1 cellular context compared by ENCODE assay signal in the genomic region with DNA sequence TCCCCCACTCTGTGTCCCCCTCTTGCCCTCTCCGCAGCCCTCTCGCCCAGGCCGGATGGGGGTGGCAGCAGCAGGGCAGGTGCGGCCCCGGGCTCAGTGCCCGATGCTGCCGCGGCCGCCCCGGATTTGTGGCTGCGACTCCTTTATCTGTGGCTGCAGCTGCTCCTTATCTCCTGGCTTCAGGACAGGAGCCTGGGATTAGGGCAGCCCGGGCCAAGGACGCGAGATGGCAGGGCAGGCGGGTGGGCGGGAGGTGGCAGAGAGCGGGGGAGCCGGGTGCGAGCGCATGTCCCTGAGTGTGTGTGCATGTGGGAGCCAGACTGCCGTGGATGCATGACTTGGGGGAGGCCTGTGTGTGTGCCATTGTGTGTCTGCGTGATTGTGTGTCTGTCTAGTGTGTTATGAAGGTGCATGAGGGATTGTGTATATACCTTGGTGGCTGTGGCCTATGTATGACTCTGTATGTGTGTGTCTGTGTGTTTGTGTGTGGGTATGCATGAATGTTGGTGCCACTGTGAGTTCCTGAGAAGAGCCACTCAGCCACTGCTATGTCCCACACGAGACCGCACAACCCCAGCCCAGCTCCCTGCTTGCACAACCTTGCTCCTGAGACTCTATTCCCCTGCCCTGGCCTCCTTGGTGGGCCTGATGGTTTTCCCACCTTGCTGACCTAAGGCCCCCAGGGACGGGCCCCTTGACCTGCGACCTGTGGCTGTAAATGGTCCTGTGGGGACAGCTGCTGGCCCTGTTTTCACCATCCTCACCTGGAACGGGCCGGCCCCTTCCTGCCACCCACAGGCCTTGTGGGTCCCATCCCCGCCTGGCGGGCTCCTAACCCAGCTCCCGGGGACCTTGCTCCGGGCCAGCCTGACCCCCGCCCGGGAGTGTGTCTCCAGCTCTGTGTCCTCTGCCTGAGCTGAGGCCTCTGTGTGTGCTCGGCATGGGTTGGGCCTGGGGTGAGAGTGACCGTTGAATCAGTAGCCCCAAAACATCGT.
TF ChIP-seq lines count a peak whose summit lies in the region.

No MANE protein-coding gene starts in this region.

TF ChIP-seq in WTC11, 78 proteins besides CTCF, POLR2A, EP300 and RAD21:
- TF ChIP-seq, protein P1, sequence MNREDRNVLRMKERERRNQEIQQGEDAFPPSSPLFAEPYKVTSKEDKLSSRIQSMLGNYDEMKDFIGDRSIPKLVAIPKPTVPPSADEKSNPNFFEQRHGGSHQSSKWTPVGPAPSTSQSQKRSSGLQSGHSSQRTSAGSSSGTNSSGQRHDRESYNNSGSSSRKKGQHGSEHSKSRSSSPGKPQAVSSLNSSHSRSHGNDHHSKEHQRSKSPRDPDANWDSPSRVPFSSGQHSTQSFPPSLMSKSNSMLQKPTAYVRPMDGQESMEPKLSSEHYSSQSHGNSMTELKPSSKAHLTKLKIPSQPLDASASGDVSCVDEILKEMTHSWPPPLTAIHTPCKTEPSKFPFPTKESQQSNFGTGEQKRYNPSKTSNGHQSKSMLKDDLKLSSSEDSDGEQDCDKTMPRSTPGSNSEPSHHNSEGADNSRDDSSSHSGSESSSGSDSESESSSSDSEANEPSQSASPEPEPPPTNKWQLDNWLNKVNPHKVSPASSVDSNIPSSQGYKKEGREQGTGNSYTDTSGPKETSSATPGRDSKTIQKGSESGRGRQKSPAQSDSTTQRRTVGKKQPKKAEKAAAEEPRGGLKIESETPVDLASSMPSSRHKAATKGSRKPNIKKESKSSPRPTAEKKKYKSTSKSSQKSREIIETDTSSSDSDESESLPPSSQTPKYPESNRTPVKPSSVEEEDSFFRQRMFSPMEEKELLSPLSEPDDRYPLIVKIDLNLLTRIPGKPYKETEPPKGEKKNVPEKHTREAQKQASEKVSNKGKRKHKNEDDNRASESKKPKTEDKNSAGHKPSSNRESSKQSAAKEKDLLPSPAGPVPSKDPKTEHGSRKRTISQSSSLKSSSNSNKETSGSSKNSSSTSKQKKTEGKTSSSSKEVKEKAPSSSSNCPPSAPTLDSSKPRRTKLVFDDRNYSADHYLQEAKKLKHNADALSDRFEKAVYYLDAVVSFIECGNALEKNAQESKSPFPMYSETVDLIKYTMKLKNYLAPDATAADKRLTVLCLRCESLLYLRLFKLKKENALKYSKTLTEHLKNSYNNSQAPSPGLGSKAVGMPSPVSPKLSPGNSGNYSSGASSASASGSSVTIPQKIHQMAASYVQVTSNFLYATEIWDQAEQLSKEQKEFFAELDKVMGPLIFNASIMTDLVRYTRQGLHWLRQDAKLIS (CRISPR knock-in tag; IDR thresholded peaks at IDR 0.05; ENCODE audit: borderline replicate concordance) = no peak
- TF ChIP-seq, protein P2, sequence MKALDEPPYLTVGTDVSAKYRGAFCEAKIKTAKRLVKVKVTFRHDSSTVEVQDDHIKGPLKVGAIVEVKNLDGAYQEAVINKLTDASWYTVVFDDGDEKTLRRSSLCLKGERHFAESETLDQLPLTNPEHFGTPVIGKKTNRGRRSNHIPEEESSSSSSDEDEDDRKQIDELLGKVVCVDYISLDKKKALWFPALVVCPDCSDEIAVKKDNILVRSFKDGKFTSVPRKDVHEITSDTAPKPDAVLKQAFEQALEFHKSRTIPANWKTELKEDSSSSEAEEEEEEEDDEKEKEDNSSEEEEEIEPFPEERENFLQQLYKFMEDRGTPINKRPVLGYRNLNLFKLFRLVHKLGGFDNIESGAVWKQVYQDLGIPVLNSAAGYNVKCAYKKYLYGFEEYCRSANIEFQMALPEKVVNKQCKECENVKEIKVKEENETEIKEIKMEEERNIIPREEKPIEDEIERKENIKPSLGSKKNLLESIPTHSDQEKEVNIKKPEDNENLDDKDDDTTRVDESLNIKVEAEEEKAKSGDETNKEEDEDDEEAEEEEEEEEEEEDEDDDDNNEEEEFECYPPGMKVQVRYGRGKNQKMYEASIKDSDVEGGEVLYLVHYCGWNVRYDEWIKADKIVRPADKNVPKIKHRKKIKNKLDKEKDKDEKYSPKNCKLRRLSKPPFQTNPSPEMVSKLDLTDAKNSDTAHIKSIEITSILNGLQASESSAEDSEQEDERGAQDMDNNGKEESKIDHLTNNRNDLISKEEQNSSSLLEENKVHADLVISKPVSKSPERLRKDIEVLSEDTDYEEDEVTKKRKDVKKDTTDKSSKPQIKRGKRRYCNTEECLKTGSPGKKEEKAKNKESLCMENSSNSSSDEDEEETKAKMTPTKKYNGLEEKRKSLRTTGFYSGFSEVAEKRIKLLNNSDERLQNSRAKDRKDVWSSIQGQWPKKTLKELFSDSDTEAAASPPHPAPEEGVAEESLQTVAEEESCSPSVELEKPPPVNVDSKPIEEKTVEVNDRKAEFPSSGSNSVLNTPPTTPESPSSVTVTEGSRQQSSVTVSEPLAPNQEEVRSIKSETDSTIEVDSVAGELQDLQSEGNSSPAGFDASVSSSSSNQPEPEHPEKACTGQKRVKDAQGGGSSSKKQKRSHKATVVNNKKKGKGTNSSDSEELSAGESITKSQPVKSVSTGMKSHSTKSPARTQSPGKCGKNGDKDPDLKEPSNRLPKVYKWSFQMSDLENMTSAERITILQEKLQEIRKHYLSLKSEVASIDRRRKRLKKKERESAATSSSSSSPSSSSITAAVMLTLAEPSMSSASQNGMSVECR (CRISPR knock-in tag; IDR thresholded peaks at IDR 0.05; ENCODE audit: borderline replicate concordance) = no peak
- TF ChIP-seq, protein P3, sequence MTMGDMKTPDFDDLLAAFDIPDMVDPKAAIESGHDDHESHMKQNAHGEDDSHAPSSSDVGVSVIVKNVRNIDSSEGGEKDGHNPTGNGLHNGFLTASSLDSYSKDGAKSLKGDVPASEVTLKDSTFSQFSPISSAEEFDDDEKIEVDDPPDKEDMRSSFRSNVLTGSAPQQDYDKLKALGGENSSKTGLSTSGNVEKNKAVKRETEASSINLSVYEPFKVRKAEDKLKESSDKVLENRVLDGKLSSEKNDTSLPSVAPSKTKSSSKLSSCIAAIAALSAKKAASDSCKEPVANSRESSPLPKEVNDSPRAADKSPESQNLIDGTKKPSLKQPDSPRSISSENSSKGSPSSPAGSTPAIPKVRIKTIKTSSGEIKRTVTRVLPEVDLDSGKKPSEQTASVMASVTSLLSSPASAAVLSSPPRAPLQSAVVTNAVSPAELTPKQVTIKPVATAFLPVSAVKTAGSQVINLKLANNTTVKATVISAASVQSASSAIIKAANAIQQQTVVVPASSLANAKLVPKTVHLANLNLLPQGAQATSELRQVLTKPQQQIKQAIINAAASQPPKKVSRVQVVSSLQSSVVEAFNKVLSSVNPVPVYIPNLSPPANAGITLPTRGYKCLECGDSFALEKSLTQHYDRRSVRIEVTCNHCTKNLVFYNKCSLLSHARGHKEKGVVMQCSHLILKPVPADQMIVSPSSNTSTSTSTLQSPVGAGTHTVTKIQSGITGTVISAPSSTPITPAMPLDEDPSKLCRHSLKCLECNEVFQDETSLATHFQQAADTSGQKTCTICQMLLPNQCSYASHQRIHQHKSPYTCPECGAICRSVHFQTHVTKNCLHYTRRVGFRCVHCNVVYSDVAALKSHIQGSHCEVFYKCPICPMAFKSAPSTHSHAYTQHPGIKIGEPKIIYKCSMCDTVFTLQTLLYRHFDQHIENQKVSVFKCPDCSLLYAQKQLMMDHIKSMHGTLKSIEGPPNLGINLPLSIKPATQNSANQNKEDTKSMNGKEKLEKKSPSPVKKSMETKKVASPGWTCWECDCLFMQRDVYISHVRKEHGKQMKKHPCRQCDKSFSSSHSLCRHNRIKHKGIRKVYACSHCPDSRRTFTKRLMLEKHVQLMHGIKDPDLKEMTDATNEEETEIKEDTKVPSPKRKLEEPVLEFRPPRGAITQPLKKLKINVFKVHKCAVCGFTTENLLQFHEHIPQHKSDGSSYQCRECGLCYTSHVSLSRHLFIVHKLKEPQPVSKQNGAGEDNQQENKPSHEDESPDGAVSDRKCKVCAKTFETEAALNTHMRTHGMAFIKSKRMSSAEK (CRISPR knock-in tag; IDR thresholded peaks at IDR 0.05; ENCODE audit: borderline replicate concordance) = no peak
- TF ChIP-seq GABPB1 (CRISPR knock-in tag; IDR thresholded peaks at IDR 0.05) (no peak), NR1H2 (CRISPR knock-in tag; IDR thresholded peaks at IDR 0.05) (no peak), ESRRA (CRISPR knock-in tag; IDR thresholded peaks at IDR 0.05; ENCODE audit: borderline replicate concordance) (no peak), TEAD1 (CRISPR knock-in tag; IDR thresholded peaks at IDR 0.05) (no peak), MYBL2 (CRISPR knock-in tag; IDR thresholded peaks at IDR 0.05) (no peak)
- TF ChIP-seq, protein P4, sequence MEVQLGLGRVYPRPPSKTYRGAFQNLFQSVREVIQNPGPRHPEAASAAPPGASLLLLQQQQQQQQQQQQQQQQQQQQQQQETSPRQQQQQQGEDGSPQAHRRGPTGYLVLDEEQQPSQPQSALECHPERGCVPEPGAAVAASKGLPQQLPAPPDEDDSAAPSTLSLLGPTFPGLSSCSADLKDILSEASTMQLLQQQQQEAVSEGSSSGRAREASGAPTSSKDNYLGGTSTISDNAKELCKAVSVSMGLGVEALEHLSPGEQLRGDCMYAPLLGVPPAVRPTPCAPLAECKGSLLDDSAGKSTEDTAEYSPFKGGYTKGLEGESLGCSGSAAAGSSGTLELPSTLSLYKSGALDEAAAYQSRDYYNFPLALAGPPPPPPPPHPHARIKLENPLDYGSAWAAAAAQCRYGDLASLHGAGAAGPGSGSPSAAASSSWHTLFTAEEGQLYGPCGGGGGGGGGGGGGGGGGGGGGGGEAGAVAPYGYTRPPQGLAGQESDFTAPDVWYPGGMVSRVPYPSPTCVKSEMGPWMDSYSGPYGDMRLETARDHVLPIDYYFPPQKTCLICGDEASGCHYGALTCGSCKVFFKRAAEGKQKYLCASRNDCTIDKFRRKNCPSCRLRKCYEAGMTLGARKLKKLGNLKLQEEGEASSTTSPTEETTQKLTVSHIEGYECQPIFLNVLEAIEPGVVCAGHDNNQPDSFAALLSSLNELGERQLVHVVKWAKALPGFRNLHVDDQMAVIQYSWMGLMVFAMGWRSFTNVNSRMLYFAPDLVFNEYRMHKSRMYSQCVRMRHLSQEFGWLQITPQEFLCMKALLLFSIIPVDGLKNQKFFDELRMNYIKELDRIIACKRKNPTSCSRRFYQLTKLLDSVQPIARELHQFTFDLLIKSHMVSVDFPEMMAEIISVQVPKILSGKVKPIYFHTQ (CRISPR knock-in tag; IDR thresholded peaks at IDR 0.05) = no peak
- TF ChIP-seq, protein P5, sequence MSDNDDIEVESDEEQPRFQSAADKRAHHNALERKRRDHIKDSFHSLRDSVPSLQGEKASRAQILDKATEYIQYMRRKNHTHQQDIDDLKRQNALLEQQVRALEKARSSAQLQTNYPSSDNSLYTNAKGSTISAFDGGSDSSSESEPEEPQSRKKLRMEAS (CRISPR knock-in tag; IDR thresholded peaks at IDR 0.05) = no peak
